ENCODE assay signal across 18 cellular contexts in the genomic region with DNA sequence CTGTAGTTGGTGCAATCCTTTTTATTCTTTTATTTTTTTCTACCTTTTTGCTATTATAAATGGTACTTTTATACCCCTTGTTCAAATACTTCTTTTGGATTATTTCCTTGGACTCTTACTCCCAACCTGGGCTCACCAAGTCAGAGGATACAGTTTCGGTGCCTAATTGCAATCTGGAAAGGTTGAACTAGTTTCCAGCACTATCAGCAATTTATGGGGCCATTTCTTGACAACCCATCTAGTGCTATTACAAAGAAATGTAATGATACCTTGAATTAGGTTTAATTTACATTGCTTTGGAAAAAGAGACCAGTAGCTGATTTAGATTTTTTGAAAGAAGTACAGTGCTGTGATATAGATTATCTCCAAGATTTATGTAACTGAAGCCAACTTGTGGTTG. TPM values are rescaled to one million over a fixed set of nuclear protein-coding genes. Genes with fewer than 3 reads are reported as not detected.
DNase-seq lines count a peak whose midpoint lies in the region; ATAC-seq and TF ChIP-seq lines count a peak whose summit lies in the region.
"Had no signal": no experiment of that assay in that cellular context is flagged by ENCODE, and none has a peak within 500 bp of the region (broad histone marks: within the 10 kb centered on the region; RNA-seq: fewer than 3 reads in every experiment).

No MANE protein-coding gene starts in this region.

- H3K4me1 ChIP-seq in fibroblast of lung (ENCODE audit: control insufficient read depth, extremely low read depth, insufficient read depth, low read length), result peaks cover 11% of the 10 kb centered on the region

- H3K9me3 ChIP-seq in T-helper 17 cell (ENCODE audit: control insufficient read depth, low read length, poor library complexity, severe bottlenecking), result no peaks in the 10 kb centered on the region
- H3K9me3 ChIP-seq in fibroblast of lung (ENCODE audit: control insufficient read depth, insufficient read depth, low read depth, low read length), result no peaks in the 10 kb centered on the region

- H3K27ac ChIP-seq in fibroblast of lung (ENCODE audit: insufficient read depth, low read length), result peak overlapping the region; percentile 29
- H3K27ac ChIP-seq: SK-N-MC had no signal

- no peaks in the 10 kb centered on the region for H3K9me3 Mint-ChIP-seq in natural killer cell
- H3K9me3 Mint-ChIP-seq in natural killer cell treated with Interleukin-12 subunit alpha and Interleukin-12 subunit beta and Interleukin-15 and Interleukin-18, amount 100 ng/mL, for 72 hours, result no peaks in the 10 kb centered on the region
- H3K9me3 Mint-ChIP-seq: CD4-positive, CD25-positive, alpha-beta regulatory T cell; GM23338 had no signal

- H3K4me3 ChIP-seq in fibroblast of lung (replicated peaks in 1 of 4; ENCODE audit: control extremely low read depth in 1 of 4, insufficient read depth in 1 of 4, low read depth in 3 of 4, low read length in 4 of 4), result no peak overlapping the region
- H3K4me3 ChIP-seq: GM12878, GM23338, SK-N-MC had no signal

- no peaks in the 10 kb centered on the region for H4K20me1 ChIP-seq in fibroblast of lung (ENCODE audit: control insufficient read depth, extremely low read depth, insufficient read depth, low read length)

- DNase-seq in natural killer cell, result no peak
- DNase-seq in natural killer cell treated with Interleukin-12 subunit alpha and Interleukin-12 subunit beta and Interleukin-15 and Interleukin-18, amount 100 ng/mL, for 72 hours (ENCODE audit: low spot score), result no peak
- DNase-seq in T-helper 17 cell, result no peak
- DNase-seq in fibroblast of lung (ENCODE audit: low read depth in 2 of 2), result no peak
- no peak for DNase-seq in NCI-H1436 (lab: John Stamatoyannopoulos, UW)
- DNase-seq: CD4-positive, CD25-positive, alpha-beta regulatory T cell; COR-L47; DMS79; NCI-H1092 treated with DMSO at 0.1 percent for 48 hours; NCI-H2081 treated with DMSO at 0.1 percent for 48 hours; NCI-H526; SHP77; SW 1271 had no signal

- H3K36me3 Mint-ChIP-seq in natural killer cell (no peaks in the 10 kb centered on the region), T-helper 17 cell (ENCODE audit: low read depth) (no peaks in the 10 kb centered on the region)
- H3K36me3 Mint-ChIP-seq in natural killer cell treated with Interleukin-12 subunit alpha and Interleukin-12 subunit beta and Interleukin-15 and Interleukin-18, amount 100 ng/mL, for 72 hours, result no peaks in the 10 kb centered on the region

- intact Hi-C loops in natural killer cell (cut with micrococcal nuclease), result no loop called here

- H3K4me3 Mint-ChIP-seq in natural killer cell, result no peak overlapping the region
- H3K4me3 Mint-ChIP-seq in natural killer cell treated with Interleukin-12 subunit alpha and Interleukin-12 subunit beta and Interleukin-15 and Interleukin-18, amount 100 ng/mL, for 72 hours, result no peak overlapping the region
- H3K4me3 Mint-ChIP-seq in T-helper 17 cell, result no peak overlapping the region
- H3K4me3 Mint-ChIP-seq: GM23338 had no signal

- no peaks in the 10 kb centered on the region for H3K27me3 ChIP-seq in fibroblast of lung (ENCODE audit: control insufficient read depth, insufficient read depth, low read length)

- H2AFZ ChIP-seq in fibroblast of lung (ENCODE audit: low read length), result no peak overlapping the region
- H2AFZ ChIP-seq: GM23338 had no signal

- no peak overlapping the region for H3K9ac ChIP-seq in fibroblast of lung (ENCODE audit: insufficient read depth, low read length)

- peak overlapping the region; percentile 58 to 69 for H3K27ac Mint-ChIP-seq in natural killer cell
- peak overlapping the region in 1 of 2 donors; percentile 30 for H3K27ac Mint-ChIP-seq in natural killer cell treated with Interleukin-12 subunit alpha and Interleukin-12 subunit beta and Interleukin-15 and Interleukin-18, amount 100 ng/mL, for 72 hours
- peak overlapping the region; percentile 83 for H3K27ac Mint-ChIP-seq in T-helper 17 cell
- H3K27ac Mint-ChIP-seq: GM23338 had no signal

- no peak overlapping the region for H3K4me2 ChIP-seq in fibroblast of lung (ENCODE audit: extremely low read depth, insufficient read depth, low read length)
- H3K4me2 ChIP-seq: GM23338 had no signal

- ATAC-seq in natural killer cell (no peak), T-helper 17 cell (no peak), GM19455 (IDR thresholded peaks at IDR 0.05; ENCODE audit: unreplicated experiment) (no peak), HG02870 (IDR thresholded peaks at IDR 0.05; ENCODE audit: unreplicated experiment) (no peak)
- ATAC-seq in natural killer cell treated with Interleukin-12 subunit alpha and Interleukin-12 subunit beta and Interleukin-15 and Interleukin-18, amount 100 ng/mL, for 72 hours, result no peak
- ATAC-seq: GM12878, GM23338 had no signal

- H3K4me1 Mint-ChIP-seq in natural killer cell (peaks cover 63 to 66% of the 10 kb centered on the region in 2 donors), T-helper 17 cell (peaks cover 41% of the 10 kb centered on the region)
- H3K4me1 Mint-ChIP-seq in natural killer cell treated with Interleukin-12 subunit alpha and Interleukin-12 subunit beta and Interleukin-15 and Interleukin-18, amount 100 ng/mL, for 72 hours (ENCODE audit: low read depth in 2 of 2), result peaks cover 40 to 44% of the 10 kb centered on the region in 2 donors

- no peaks in the 10 kb centered on the region for H3K27me3 Mint-ChIP-seq in natural killer cell (ENCODE audit: low read depth in 2 of 2)
- H3K27me3 Mint-ChIP-seq in natural killer cell treated with Interleukin-12 subunit alpha and Interleukin-12 subunit beta and Interleukin-15 and Interleukin-18, amount 100 ng/mL, for 72 hours, result no peaks in the 10 kb centered on the region
- H3K27me3 Mint-ChIP-seq in T-helper 17 cell, result no peaks in the 10 kb centered on the region
- H3K27me3 Mint-ChIP-seq: CD4-positive, CD25-positive, alpha-beta regulatory T cell had no signal

- peaks cover 1% of the 10 kb centered on the region for H3K36me3 ChIP-seq in fibroblast of lung (ENCODE audit: control insufficient read depth, insufficient read depth, low read length)

- TF ChIP-seq CTCF in natural killer cell (IDR thresholded peaks at IDR 0.05) (no peak), fibroblast of lung (conservative IDR thresholded peaks at IDR 0.05 in 1 of 2, IDR thresholded peaks at IDR 0.05 in 1 of 2; ENCODE audit: low read depth in 1 of 2, low read length in 2 of 2) (no peak)

- H3K79me2 ChIP-seq in fibroblast of lung (ENCODE audit: control insufficient read depth, insufficient read depth, low read length), result peaks cover 46% of the 10 kb centered on the region

RNA-seq across cellular contexts. Expression of a gene that starts 5.2 kb away (rescaled TPM):
- total RNA-seq in natural killer cell (100 to 1,000 TPM; 125 to 172 (median 141) TPM), T-helper 17 cell (10 to 100 TPM; 72.1 to 76.5 TPM), fibroblast of lung (22.3 and 27.9 TPM in 2 replicates)
- 10 to 100 TPM; 50.4 to 76.0 TPM for total RNA-seq in natural killer cell treated with Interleukin-12 subunit alpha and Interleukin-12 subunit beta and Interleukin-15 and Interleukin-18, amount 100 ng/mL, for 72 hours
- 106 and 127 TPM in 2 replicates for polyA plus RNA-seq in fibroblast of lung
- polyA plus RNA-seq in fibroblast of lung (2012), result 44.5 and 49.4 TPM in 2 replicates
- polyA minus RNA-seq in fibroblast of lung (ENCODE audit: low replicate concordance), result 56.0 and 63.2 TPM in 2 replicates

RNA-seq across cellular contexts. Expression of a gene that starts 38.0 kb away (rescaled TPM):
- total RNA-seq in natural killer cell (100 to 1,000 TPM; 108 to 118 (median 109) TPM), T-helper 17 cell (10 to 100 TPM; 41.9 to 42.9 TPM), fibroblast of lung (46.1 and 48.5 TPM in 2 replicates)
- total RNA-seq in natural killer cell treated with Interleukin-12 subunit alpha and Interleukin-12 subunit beta and Interleukin-15 and Interleukin-18, amount 100 ng/mL, for 72 hours, result 100 to 1,000 TPM in 1 of 2 donors, 10 to 100 TPM in 1; 88.0 to 101 TPM
- 32.2 and 32.9 TPM in 2 replicates for polyA plus RNA-seq in fibroblast of lung
- 41.1 and 41.6 TPM in 2 replicates for polyA plus RNA-seq in fibroblast of lung (2012)
- 53.3 and 85.6 TPM in 2 replicates for polyA minus RNA-seq in fibroblast of lung (ENCODE audit: low replicate concordance)

RNA-seq across cellular contexts. Expression of a gene that starts 38.1 kb away (rescaled TPM):
- total RNA-seq in natural killer cell (10 to 100 TPM; 70.3 to 76.5 (median 71.1) TPM), T-helper 17 cell (10 to 100 TPM; 45.8 to 47.0 TPM), fibroblast of lung (26.4 and 36.0 TPM in 2 replicates)
- total RNA-seq in natural killer cell treated with Interleukin-12 subunit alpha and Interleukin-12 subunit beta and Interleukin-15 and Interleukin-18, amount 100 ng/mL, for 72 hours, result 10 to 100 TPM; 53.8 to 62.6 TPM
- 10.3 and 16.4 TPM in 2 replicates for polyA plus RNA-seq in fibroblast of lung
- 18.2 and 26.9 TPM in 2 replicates for polyA plus RNA-seq in fibroblast of lung (2012)
- 13.2 and 14.3 TPM in 2 replicates for polyA minus RNA-seq in fibroblast of lung (ENCODE audit: low replicate concordance)
